8 cellular contexts compared by ENCODE assay signal in genomic region chr11:94623120-94623735, GRCh38. TPM values are rescaled to one million over a fixed set of nuclear protein-coding genes. Genes with fewer than 3 reads are reported as not detected.
DNase-seq lines count a peak whose midpoint lies in the region; ATAC-seq, FAIRE-seq and TF ChIP-seq lines count a peak whose summit lies in the region.

No MANE protein-coding gene starts in this region.

- no peaks in the 10 kb centered on the region for H3K4me1 ChIP-seq in mammary epithelial cell (ENCODE audit: insufficient read depth, low read length)
- no peaks in the 10 kb centered on the region for H3K4me1 ChIP-seq in keratinocyte (ENCODE audit: control insufficient read depth, extremely low read depth, insufficient read depth, low read length)

- CTCF ChIA-PET in mammary epithelial cell (lab: Charles Lee; ENCODE audit: low non-redundant PET) = interaction anchor here (0.5 to 1.7 kb wide), 10 partner anchors 8 to 534 kb away, joined by 3 to 13 read pairs (median 5); no protein-coding TSS in a partner anchor

- peak in 5 of 6 experiments; percentile 16 to 68 (median 32) for DNase-seq in stimulated activated naive CD4-positive, alpha-beta T cell (lab: John Stamatoyannopoulos, UW)
- no peak for DNase-seq in stimulated activated naive CD4-positive, alpha-beta T cell treated with Interleukin-2 at 50 U/mL for 16 hours (lab: John Stamatoyannopoulos, UW)
- DNase-seq in NCI-H1694 treated with DMSO at 0.1 percent for 48 hours (lab: John Stamatoyannopoulos, UW) (peak; percentile 67), SW 1271 (lab: John Stamatoyannopoulos, UW) (peak; percentile 74 to 97), mammary epithelial cell (peak; percentile 70), keratinocyte (ENCODE audit: low read depth, low spot score) (peak; percentile 64)
- DNase-seq in stimulated activated CD4-positive, alpha-beta T cell treated with anti-CD3 and anti-CD28 coated beads, Interleukin-4, amount 100 ng/mL, for 24 hours = peak; percentile 33

- H3K4me3 ChIP-seq in mammary epithelial cell (replicated peaks in 1 of 3; ENCODE audit: insufficient read depth in 1 of 3, low read depth in 2 of 3, low read length in 3 of 3) (no peak overlapping the region), keratinocyte (ENCODE audit: control insufficient read depth in 2 of 3, extremely low read depth in 1 of 3, insufficient read depth in 2 of 3, low read depth in 1 of 3, low read length in 3 of 3) (no peak overlapping the region)

- H3K27ac ChIP-seq in mammary epithelial cell (ENCODE audit: insufficient read depth, low read depth, low read length) (no peak overlapping the region), keratinocyte (ENCODE audit: control insufficient read depth, insufficient read depth, low read length) (no peak overlapping the region)

- dilution Hi-C loops in mammary epithelial cell (cut with HindIII; ENCODE audit: low sequenced_read_pairs) = no loop called here
- dilution Hi-C loops in keratinocyte (cut with MboI; ENCODE audit: extremely low pct_ligation_motif_present, low sequenced_read_pairs) = no loop called here

- peak; percentile 91 to 94 for TF ChIP-seq CTCF in mammary epithelial cell (conservative IDR thresholded peaks at IDR 0.05 in 1 of 2, IDR thresholded peaks at IDR 0.05 in 1 of 2; ENCODE audit: extremely low read depth in 1 of 2, insufficient read depth in 1 of 2, low read depth in 1 of 2, low read length in 2 of 2)
- peak; percentile 79 to 90 (median 82) for TF ChIP-seq CTCF in keratinocyte (optimal IDR thresholded peaks at IDR 0.05 in 1 of 3, IDR thresholded peaks at IDR 0.05 in 1 of 3, conservative IDR thresholded peaks at IDR 0.05 in 1 of 3; ENCODE audit: extremely low read depth in 1 of 3, insufficient read depth in 2 of 3, low read length in 3 of 3)

- H4K20me1 ChIP-seq in mammary epithelial cell (ENCODE audit: insufficient read depth, low read length) (no peaks in the 10 kb centered on the region), keratinocyte (ENCODE audit: control insufficient read depth, extremely low read depth, insufficient read depth, low read length) (no peaks in the 10 kb centered on the region)

- H3K79me2 ChIP-seq in mammary epithelial cell (ENCODE audit: insufficient read depth, low read length) = no peaks in the 10 kb centered on the region
- H3K79me2 ChIP-seq in keratinocyte (ENCODE audit: control insufficient read depth, insufficient read depth, low read length) = no peaks in the 10 kb centered on the region

- 33% methylated on average over 6 of the region's 6 CpGs for WGBS in mammary epithelial cell (ENCODE audit: low coverage, missing lambda C conversion rate)

- H3K9me3 ChIP-seq in mammary epithelial cell (replicated peaks; ENCODE audit: insufficient read depth, low read length) = peaks cover 10% of the 10 kb centered on the region
- no peaks in the 10 kb centered on the region for H3K9me3 ChIP-seq in keratinocyte (ENCODE audit: control insufficient read depth, low read depth, low read length)

- H3K36me3 ChIP-seq in mammary epithelial cell (ENCODE audit: insufficient read depth, low read length) (no peaks in the 10 kb centered on the region), keratinocyte (ENCODE audit: control insufficient read depth in 2 of 2, extremely low read depth in 1 of 2, insufficient read depth in 2 of 2, low read length in 2 of 2) (no peaks in the 10 kb centered on the region)

- H3K27me3 ChIP-seq in mammary epithelial cell (ENCODE audit: insufficient read depth, low read length) = no peaks in the 10 kb centered on the region
- H3K27me3 ChIP-seq in keratinocyte (ENCODE audit: control insufficient read depth, extremely low read depth, insufficient read depth, low read length) = no peaks in the 10 kb centered on the region

- intact Hi-C loops in mammary epithelial cell (cut with micrococcal nuclease) = loop anchor here (1.0 to 5.0 kb wide), 7 partner anchors 84 to 1804 kb away; no protein-coding TSS in a partner anchor

- ATAC-seq in HG02852 (IDR thresholded peaks at IDR 0.05; ENCODE audit: unreplicated experiment) = peak; percentile 59

- H3K9ac ChIP-seq in mammary epithelial cell (ENCODE audit: insufficient read depth, low read length) = no peak overlapping the region
- no peak overlapping the region for H3K9ac ChIP-seq in keratinocyte (ENCODE audit: control insufficient read depth, extremely low read depth, insufficient read depth, low read length)

- BruUV-seq in mammary epithelial cell (replicated peaks; lab: Mats Ljungman, UMichigan) = no TSS peak

- no peaks in the 10 kb centered on the region for H3K9me1 ChIP-seq in keratinocyte (ENCODE audit: control insufficient read depth, extremely low read depth, insufficient read depth, low read length)

- H3K4me2 ChIP-seq in mammary epithelial cell (ENCODE audit: insufficient read depth, low read depth, low read length) (no peak overlapping the region), keratinocyte (ENCODE audit: control insufficient read depth, extremely low read depth, insufficient read depth, low read depth, low read length) (no peak overlapping the region)

- H2AFZ ChIP-seq in mammary epithelial cell (ENCODE audit: low read depth, low read length) (no peak overlapping the region), keratinocyte (ENCODE audit: control insufficient read depth, low read length) (no peak overlapping the region)

- peak; percentile 97 for FAIRE-seq in keratinocyte (lab: Jason Lieb, UNC)

- in situ Hi-C loops in mammary epithelial cell (cut with MboI; ENCODE audit: low sequenced_read_pairs in 2 of 2) = loop anchor here (5.0 to 25.0 kb wide), 5 partner anchors 82 to 1139 kb away; partner anchors contain the start of gene AMOTL1 (in 1 of the 2)

RNA-seq across cellular contexts. Expression of gene PIWIL4, which starts 56.1 kb away (rescaled TPM):
- total RNA-seq in mammary epithelial cell = under 1 TPM in 1 of 2 donors, not detected in 1; 0.33 TPM
- polyA plus RNA-seq in mammary epithelial cell (0.17 TPM), keratinocyte (0.14 to 0.37 TPM (median 0.16 TPM) in 3 replicates)
- polyA minus RNA-seq in mammary epithelial cell (not detected), keratinocyte (0.61 TPM in 1 of 3 replicates, not detected in the others)
- not detected for polyA plus RNA-seq in keratinocyte (2011; ENCODE audit: low read depth)
- polyA plus RNA-seq in keratinocyte (2011; cell fraction: cytosol; rRNA removed) = 0.15 and 0.16 TPM in 2 replicates
- polyA plus RNA-seq in keratinocyte (2011; cell fraction: nucleus; rRNA removed) = 0.29 and 0.67 TPM in 2 replicates
- 0.07 and 0.15 TPM in 2 replicates for polyA plus RNA-seq in keratinocyte (2012; ENCODE audit: low replicate concordance)
- polyA minus RNA-seq in keratinocyte (2011; cell fraction: cytosol; rRNA and poly(A)+ RNA removed) = 0.58 TPM
- 0.32 and 0.39 TPM in 2 replicates for polyA minus RNA-seq in keratinocyte (2011; cell fraction: nucleus; rRNA and poly(A)+ RNA removed)
